In the genomic region with DNA sequence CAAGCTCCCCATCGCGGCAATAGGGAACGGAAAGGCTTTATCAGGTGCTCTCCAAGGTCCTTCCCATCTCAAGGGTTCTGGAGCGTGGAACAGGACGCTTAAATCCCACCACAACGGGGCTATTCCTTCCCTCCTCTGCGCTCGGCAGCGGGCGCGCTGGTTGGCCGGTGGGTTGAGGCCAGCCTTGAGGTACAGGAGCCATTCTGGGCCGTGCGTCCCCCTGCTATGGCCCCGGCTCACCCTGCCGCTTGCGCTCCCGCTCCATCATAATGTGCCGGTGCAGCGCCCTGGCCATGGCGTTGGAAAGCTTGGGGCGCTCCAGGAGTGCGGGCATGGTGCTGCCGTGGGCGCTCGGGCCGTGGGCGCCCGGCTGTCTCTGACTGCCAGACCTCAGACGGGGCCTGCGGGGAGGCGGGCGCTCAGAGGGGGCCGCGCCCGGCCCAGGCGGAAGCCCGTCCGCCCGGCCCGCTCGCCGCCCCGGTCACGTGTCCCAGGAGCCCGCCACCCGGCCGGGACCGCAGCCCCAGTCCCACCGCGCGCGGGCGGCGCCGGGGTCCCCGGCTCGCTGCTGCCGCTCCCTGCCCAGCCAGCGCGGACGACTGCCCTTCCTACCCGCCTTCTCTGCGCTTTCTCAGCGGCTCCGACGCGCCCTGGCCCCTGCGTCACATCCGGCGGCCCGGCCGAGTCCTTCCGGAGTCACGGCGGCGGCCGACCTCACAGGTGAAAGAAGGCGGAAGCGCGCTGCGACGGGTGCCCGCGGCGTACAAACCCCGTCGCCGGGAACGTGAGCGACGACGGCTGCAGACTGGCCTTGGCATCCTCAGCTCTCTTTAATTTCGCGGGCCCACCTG, we compare ENCODE assay signal across 1 cellular context.
TF ChIP-seq lines count a peak whose summit lies in the region.

A gene with protein sequence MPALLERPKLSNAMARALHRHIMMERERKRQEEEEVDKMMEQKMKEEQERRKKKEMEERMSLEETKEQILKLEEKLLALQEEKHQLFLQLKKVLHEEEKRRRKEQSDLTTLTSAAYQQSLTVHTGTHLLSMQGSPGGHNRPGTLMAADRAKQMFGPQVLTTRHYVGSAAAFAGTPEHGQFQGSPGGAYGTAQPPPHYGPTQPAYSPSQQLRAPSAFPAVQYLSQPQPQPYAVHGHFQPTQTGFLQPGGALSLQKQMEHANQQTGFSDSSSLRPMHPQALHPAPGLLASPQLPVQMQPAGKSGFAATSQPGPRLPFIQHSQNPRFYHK (minus strand): TSS at position 642 of the 851 bp plus-strand sequence. CDS start 308 bp downstream, at position 334.

TF ChIP-seq in H1, 55 proteins besides CTCF, POLR2A, EP300 and RAD21:
- TF ChIP-seq CHD1 (IDR thresholded peaks at IDR 0.05; ENCODE audit: low read depth, low read length) (no peak), HDAC2 (IDR thresholded peaks at IDR 0.05; ENCODE audit: borderline replicate concordance in 1 of 2, low read depth in 2 of 2, low read length in 2 of 2) (no peak; a peak in 1 of 4 replicates), KDM4A (IDR thresholded peaks at IDR 0.05; ENCODE audit: low read depth, low read length, severe bottlenecking) (no peak), SIN3A (conservative IDR thresholded peaks at IDR 0.05 in 1 of 2, IDR thresholded peaks at IDR 0.05 in 1 of 2; ENCODE audit: low read depth in 1 of 2, low read length in 2 of 2) (peak; percentile 95), TAF1 (IDR thresholded peaks at IDR 0.05; ENCODE audit: low read depth, low read length) (peak; percentile 89), SAP30 (IDR thresholded peaks at IDR 0.05; ENCODE audit: insufficient read depth, insufficient replicate concordance, low read length) (peak; percentile 93), KDM1A (IDR thresholded peaks at IDR 0.05; ENCODE audit: borderline replicate concordance, low read length) (no peak), TAF7 (optimal IDR thresholded peaks at IDR 0.05; ENCODE audit: borderline replicate concordance, low read depth, low read length) (peak; percentile 63), BRCA1 (IDR thresholded peaks at IDR 0.05; ENCODE audit: low read depth, low read length) (no peak), MAFK (IDR thresholded peaks at IDR 0.05; ENCODE audit: low read depth, low read length) (no peak), TEAD4 (IDR thresholded peaks at IDR 0.05; ENCODE audit: low read depth, low read length) (0 out of 2 replicates have a peak, but pooled peaks have one; percentile 18), TCF12 (IDR thresholded peaks at IDR 0.05; ENCODE audit: low read depth, low read length) (no peak), EZH2 (IDR thresholded peaks at IDR 0.05; ENCODE audit: low read depth, low read length, severe bottlenecking) (no peak), JUN (IDR thresholded peaks at IDR 0.05; ENCODE audit: low read depth, low read length) (no peak), E2F6 (IDR thresholded peaks at IDR 0.05) (peak; percentile 45; the same call in 1 of the 2 replicates), GTF2F1 (IDR thresholded peaks at IDR 0.05; ENCODE audit: borderline replicate concordance, low read depth, low read length) (no peak), CHD2 (IDR thresholded peaks at IDR 0.05; ENCODE audit: low read length) (peak; percentile 76), SP2 (IDR thresholded peaks at IDR 0.05; ENCODE audit: low read length) (no peak), ATF2 (IDR thresholded peaks at IDR 0.05; ENCODE audit: low read length) (no peak), ASH2L (IDR thresholded peaks at IDR 0.05; ENCODE audit: low read length) (peak; percentile 80), RNF2 (IDR thresholded peaks at IDR 0.05; ENCODE audit: borderline replicate concordance, low read depth, low read length, missing control alignments, poor library complexity, severe bottlenecking) (no peak), EGR1 (IDR thresholded peaks at IDR 0.05; ENCODE audit: borderline replicate concordance, low read depth, low read length) (no peak), CEBPB (IDR thresholded peaks at IDR 0.05; ENCODE audit: low read depth, low read length) (no peak), RBBP5 (IDR thresholded peaks at IDR 0.05; ENCODE audit: borderline replicate concordance, low read depth, low read length) (peak; percentile 70; the same call in 1 of the 2 replicates), GABPA (IDR thresholded peaks at IDR 0.05; ENCODE audit: borderline replicate concordance, insufficient read depth, low read length) (peak; percentile 98), CREB1 (IDR thresholded peaks at IDR 0.05) (peak; percentile 93), SIX5 (IDR thresholded peaks at IDR 0.05; ENCODE audit: low read depth, low read length) (no peak), POU5F1 (IDR thresholded peaks at IDR 0.05; ENCODE audit: low read depth, low read length) (no peak), PHF8 (conservative IDR thresholded peaks at IDR 0.05; ENCODE audit: low read depth, low read length) (peak; percentile 64), JUND (IDR thresholded peaks at IDR 0.05; ENCODE audit: low read length) (0 out of 2 replicates have a peak, but pooled peaks have one; percentile 27), CBX8 (IDR thresholded peaks at IDR 0.05; ENCODE audit: borderline replicate concordance, low read depth, low read length) (no peak), TBP (IDR thresholded peaks at IDR 0.05; ENCODE audit: low read depth, low read length) (peak; percentile 77; the same call in 1 of the 2 replicates), HDAC6 (IDR thresholded peaks at IDR 0.05; ENCODE audit: low read depth, low read length) (no peak), SUZ12 (IDR thresholded peaks at IDR 0.05; ENCODE audit: low read length) (no peak), POLR2AphosphoS5 (IDR thresholded peaks at IDR 0.05; ENCODE audit: low read depth, low read length) (peak; percentile 90)
- TF ChIP-seq, protein P1, sequence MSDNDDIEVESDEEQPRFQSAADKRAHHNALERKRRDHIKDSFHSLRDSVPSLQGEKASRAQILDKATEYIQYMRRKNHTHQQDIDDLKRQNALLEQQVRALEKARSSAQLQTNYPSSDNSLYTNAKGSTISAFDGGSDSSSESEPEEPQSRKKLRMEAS (IDR thresholded peaks at IDR 0.05), result peak; percentile 64
- TF ChIP-seq, protein P2, sequence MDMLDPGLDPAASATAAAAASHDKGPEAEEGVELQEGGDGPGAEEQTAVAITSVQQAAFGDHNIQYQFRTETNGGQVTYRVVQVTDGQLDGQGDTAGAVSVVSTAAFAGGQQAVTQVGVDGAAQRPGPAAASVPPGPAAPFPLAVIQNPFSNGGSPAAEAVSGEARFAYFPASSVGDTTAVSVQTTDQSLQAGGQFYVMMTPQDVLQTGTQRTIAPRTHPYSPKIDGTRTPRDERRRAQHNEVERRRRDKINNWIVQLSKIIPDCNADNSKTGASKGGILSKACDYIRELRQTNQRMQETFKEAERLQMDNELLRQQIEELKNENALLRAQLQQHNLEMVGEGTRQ (IDR thresholded peaks at IDR 0.05; ENCODE audit: low read length), result no peak; the same call in 1 of the 2 replicates
